22 cellular contexts compared by ENCODE assay signal in the genomic region with DNA sequence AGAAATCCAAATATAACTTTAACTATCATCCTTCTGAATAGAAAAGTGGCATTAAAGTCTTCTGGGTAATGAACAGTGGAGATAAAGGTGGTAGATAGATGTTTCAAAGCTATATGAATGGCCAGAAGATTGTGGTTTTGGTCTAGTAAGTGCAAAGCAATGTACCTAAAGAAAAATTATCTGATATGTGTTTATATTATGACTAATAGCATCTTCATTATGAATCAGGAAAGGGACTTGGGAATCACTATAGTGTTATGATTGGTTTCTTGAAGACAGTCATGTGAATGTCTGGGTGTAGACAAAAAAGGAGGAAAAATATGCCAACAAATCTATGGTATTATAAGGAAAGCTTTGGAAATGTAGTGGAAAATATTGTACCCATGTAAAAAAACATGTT. TPM values are rescaled to one million over a fixed set of nuclear protein-coding genes. Genes with fewer than 3 reads are reported as not detected.
A peak's percentile ranks its signal among the peaks of the same experiment; 100 is the strongest.
DNase-seq lines count a peak whose midpoint lies in the region; ATAC-seq and TF ChIP-seq lines count a peak whose summit lies in the region.
"Had no signal": no experiment of that assay in that cellular context is flagged by ENCODE, and none has a peak within 500 bp of the region (broad histone marks: within the 10 kb centered on the region; RNA-seq: fewer than 3 reads in every experiment).

No MANE protein-coding gene starts in this region.

- H3K4me3 ChIP-seq in ACC112 (ENCODE audit: low read depth, low read length), result no peak overlapping the region
- no peak overlapping the region for H3K4me3 ChIP-seq in astrocyte of the spinal cord (ENCODE audit: low read depth, low read length)
- H3K4me3 ChIP-seq in trophoblast cell (ENCODE audit: low read depth, low read length), result no peak overlapping the region
- H3K4me3 ChIP-seq: colonic mucosa, esophagus squamous epithelium, prostate gland, sigmoid colon had no signal

- no peak overlapping the region for H3K18ac ChIP-seq in trophoblast cell (ENCODE audit: low read length)

- DNase-seq in HS-5 (ENCODE audit: low read depth) (peak; percentile 37), astrocyte of the spinal cord (ENCODE audit: low read depth, low spot score) (peak; percentile 11), hepatic stellate cell (ENCODE audit: low spot score) (peak; percentile 31), activated T-cell treated with anti-CD3 and anti-CD28 coated beads for 4 hours (no peak), HuH-7 (ENCODE audit: low spot score) (no peak), trophoblast cell (no peak)
- DNase-seq: activated B cell treated with CpG ODN at 0.5 μM for 24 hours; activated CD4-positive, alpha-beta T cell treated with anti-CD3 and anti-CD28 coated beads, Interleukin-2, amount 50 U/mL, for 48 hours; activated effector memory CD4-positive, alpha-beta T cell treated with Interleukin-2 at 50 U/mL for 16 hours; activated naive CD8-positive, alpha-beta T cell treated with anti-CD3 and anti-CD28 coated beads, Interleukin-2, amount 10 ng/mL, durations not matched to agents 7 days and 5 days; BE2C; colonic mucosa; DMS153; effector memory CD8-positive, alpha-beta T cell; esophagus squamous epithelium; NCI-H1417; NCI-H2081; SHP77; sigmoid colon had no signal

- H4K8ac ChIP-seq in trophoblast cell (ENCODE audit: low read depth, low read length), result no peak overlapping the region

- H3K79me2 ChIP-seq in ACC112 (ENCODE audit: control insufficient read depth, insufficient read depth, low read length, unreplicated experiment), result no peaks in the 10 kb centered on the region
- peaks cover 8% of the 10 kb centered on the region for H3K79me2 ChIP-seq in trophoblast cell (ENCODE audit: control insufficient read depth, insufficient read depth, low read length, poor library complexity)

- in situ Hi-C loops in astrocyte of the spinal cord (cut with HindIII; ENCODE audit: low sequenced_read_pairs), result no loop called here

- no peak overlapping the region for H3K4ac ChIP-seq in trophoblast cell (ENCODE audit: low read depth, low read length)

- no peak overlapping the region for H3K4me2 ChIP-seq in trophoblast cell (ENCODE audit: low read length)

- no peak overlapping the region for H3K23ac ChIP-seq in trophoblast cell (ENCODE audit: low read length)

- no peak overlapping the region for H4K12ac ChIP-seq in trophoblast cell (ENCODE audit: low read depth, low read length)

- peaks cover 30% of the 10 kb centered on the region for H3K4me1 ChIP-seq in ACC112 (ENCODE audit: control insufficient read depth, insufficient read depth, low read length, unreplicated experiment)
- peaks cover 0 to 3% of the 10 kb centered on the region in 2 experiments for H3K4me1 ChIP-seq in trophoblast cell (ENCODE audit: control insufficient read depth in 1 of 2, insufficient read depth in 2 of 2, low read length in 2 of 2)
- H3K4me1 ChIP-seq: BE2C, colonic mucosa, prostate gland had no signal

- no peak overlapping the region for H4K91ac ChIP-seq in trophoblast cell (ENCODE audit: low read depth, low read length)

- H2AFZ ChIP-seq in ACC112 (ENCODE audit: low read length, unreplicated experiment) (peak overlapping the region; percentile 27), trophoblast cell (ENCODE audit: insufficient read depth, low read length, poor library complexity) (no peak overlapping the region)

- no peak overlapping the region for H2BK12ac ChIP-seq in trophoblast cell (ENCODE audit: low read length)

- H3K9ac ChIP-seq in trophoblast cell (ENCODE audit: low read length), result no peak overlapping the region

- H3K27me3 ChIP-seq in ACC112 (ENCODE audit: insufficient read depth, low read length) (no peaks in the 10 kb centered on the region), trophoblast cell (ENCODE audit: insufficient read depth, low read length) (no peaks in the 10 kb centered on the region)
- H3K27me3 ChIP-seq: BE2C, colonic mucosa had no signal

- no peak overlapping the region for H2BK5ac ChIP-seq in trophoblast cell (ENCODE audit: low read depth, low read length, poor library complexity)

- no peaks in the 10 kb centered on the region for H3K9me3 ChIP-seq in trophoblast cell (ENCODE audit: insufficient read depth, low read depth, low read length)
- H3K9me3 ChIP-seq: BE2C, colonic mucosa, esophagus squamous epithelium, prostate gland had no signal

- H2BK120ac ChIP-seq in trophoblast cell (ENCODE audit: insufficient read depth, low read length, poor library complexity), result no peak overlapping the region

- no peak overlapping the region for H3K14ac ChIP-seq in trophoblast cell (ENCODE audit: low read length)

- H2AK5ac ChIP-seq in trophoblast cell (ENCODE audit: low read length), result no peak overlapping the region

- no peak for TF ChIP-seq CTCF in astrocyte of the spinal cord (IDR thresholded peaks at IDR 0.05; ENCODE audit: low read depth, low read length)

- peak overlapping the region; percentile 28; the same call in 1 of the 2 replicates for H3K27ac ChIP-seq in ACC112 (ENCODE audit: low read depth, low read length)
- H3K27ac ChIP-seq in trophoblast cell (ENCODE audit: low read depth, low read length), result no peak overlapping the region
- H3K27ac ChIP-seq: colonic mucosa, esophagus squamous epithelium, prostate gland, sigmoid colon had no signal

- no peak for ATAC-seq in HG02759 (IDR thresholded peaks at IDR 0.05; ENCODE audit: unreplicated experiment)
- ATAC-seq: effector memory CD8-positive, alpha-beta T cell had no signal

- H3K79me1 ChIP-seq in trophoblast cell (ENCODE audit: low read length), result peaks cover 15% of the 10 kb centered on the region

- H3K36me3 ChIP-seq in ACC112 (ENCODE audit: insufficient read depth, low read length) (peaks cover 7% of the 10 kb centered on the region; the same call in 1 of the 2 replicates), trophoblast cell (ENCODE audit: control insufficient read depth in 1 of 2, insufficient read depth in 2 of 2, low read length in 2 of 2) (peaks cover 5 to 11% of the 10 kb centered on the region in 2 experiments)
- H3K36me3 ChIP-seq: BE2C, colonic mucosa, prostate gland had no signal

RNA-seq across cellular contexts. Expression of gene ZNF518A, which starts 3.0 kb away (rescaled TPM):
- polyA plus RNA-seq in trophoblast cell (2013), result 12.0 TPM in 2 replicates

Comparison
In these comparisons a context has a peak if more than half of its experiments do, and no peak if none do; other contexts are left out.
1. DNase-seq: peak in HS-5 (single experiment), astrocyte of the spinal cord (single experiment) and hepatic stellate cell (single experiment); none in activated T-cell treated with anti-CD3 and anti-CD28 coated beads for 4 hours (single experiment), HuH-7 (single experiment) and trophoblast cell (0 of 2).